In genomic region chr1:145965119-145965744, GRCh38 we compare ENCODE assay signal across 8 cellular contexts. TPM values are rescaled to one million over a fixed set of nuclear protein-coding genes. Genes with fewer than 3 reads are reported as not detected.
DNase-seq lines count a peak whose midpoint lies in the region; ATAC-seq and TF ChIP-seq lines count a peak whose summit lies in the region.

No MANE protein-coding gene starts in this region.

- H3K9me3 ChIP-seq in right atrium auricular region, result no peaks in the 10 kb centered on the region
- no peaks in the 10 kb centered on the region for H3K9me3 ChIP-seq in mucosa of rectum (ENCODE audit: control insufficient read depth in 2 of 2, low read length in 2 of 2)
- no peaks in the 10 kb centered on the region for H3K9me3 ChIP-seq in aorta (ENCODE audit: control insufficient read depth, low read length)

- ATAC-seq in left ventricle myocardium superior (no peak), aorta (ENCODE audit: low FRiP score) (no peak), GM18517 (IDR thresholded peaks at IDR 0.05; ENCODE audit: unreplicated experiment) (no peak), GM18868 (IDR thresholded peaks at IDR 0.05; ENCODE audit: unreplicated experiment) (no peak)

- H3K4me1 ChIP-seq in right atrium auricular region, result peaks cover 0 to 33% of the 10 kb centered on the region in 2 donors
- peaks cover 26 to 44% of the 10 kb centered on the region in 2 donors for H3K4me1 ChIP-seq in mucosa of rectum (ENCODE audit: control insufficient read depth in 2 of 2, insufficient read depth in 2 of 2, low read length in 2 of 2)
- no peaks in the 10 kb centered on the region for H3K4me1 ChIP-seq in aorta (ENCODE audit: control insufficient read depth in 1 of 2, insufficient read depth in 2 of 2, low read length in 2 of 2)

- TF ChIP-seq CTCF in right atrium auricular region (IDR thresholded peaks at IDR 0.05) (no peak), cardiac fibroblast (IDR thresholded peaks at IDR 0.05; ENCODE audit: low read depth, low read length) (no peak)

- intact Hi-C loops in left ventricle myocardium superior (cut with micrococcal nuclease) (no loop called here), aorta (cut with DNase I) (no loop called here)

- peak overlapping the region; percentile 84 to 91 for H3K9ac ChIP-seq in mucosa of rectum (ENCODE audit: low read depth in 1 of 2, low read length in 2 of 2)

- 1 to 3% methylated on average over 5 of the region's 5 CpGs for WGBS in aorta, 2 donors

- H3K36me3 ChIP-seq in right atrium auricular region (no peaks in the 10 kb centered on the region), mucosa of rectum (ENCODE audit: control insufficient read depth in 2 of 2, insufficient read depth in 2 of 2, low read length in 2 of 2) (no peaks in the 10 kb centered on the region), aorta (ENCODE audit: control insufficient read depth in 1 of 2, insufficient read depth in 2 of 2, low read length in 1 of 2) (no peaks in the 10 kb centered on the region)

- H3K27me3 ChIP-seq in right atrium auricular region, result no peaks in the 10 kb centered on the region
- peaks cover 14 to 25% of the 10 kb centered on the region in 2 donors for H3K27me3 ChIP-seq in mucosa of rectum (ENCODE audit: control insufficient read depth in 2 of 2, insufficient read depth in 2 of 2, low read length in 2 of 2)
- H3K27me3 ChIP-seq in aorta (ENCODE audit: control insufficient read depth in 1 of 2, insufficient read depth in 2 of 2, low read length in 1 of 2), result no peaks in the 10 kb centered on the region

- H3K4me3 ChIP-seq in right atrium auricular region (peak overlapping the region; percentile 65 to 74), cardiac fibroblast (replicated peaks in 1 of 2; ENCODE audit: low read depth in 2 of 2, low read length in 2 of 2) (peak overlapping the region; percentile 61 to 67), mucosa of rectum (ENCODE audit: low read length in 2 of 2) (peak overlapping the region; percentile 85 to 95), aorta (ENCODE audit: low read length in 2 of 2) (peak overlapping the region; percentile 57 to 91)

- DNase-seq in right atrium auricular region (ENCODE audit: low spot score) (no peak), left ventricle myocardium superior (no peak), cardiac fibroblast (ENCODE audit: low read depth in 2 of 2) (no peak), aorta (no peak), Kasumi-1 (lab: John Stamatoyannopoulos, UW) (no peak)

- H3K27ac ChIP-seq in right atrium auricular region, result peak overlapping the region; percentile 93
- H3K27ac ChIP-seq in mucosa of rectum (ENCODE audit: low read depth in 2 of 2, low read length in 2 of 2), result peak overlapping the region; percentile 69 to 83
- H3K27ac ChIP-seq in aorta (ENCODE audit: low read depth in 1 of 2, low read length in 2 of 2), result no peak overlapping the region

RNA-seq across cellular contexts. Expression of gene POLR3GL, which starts 0.7 kb away (rescaled TPM):
- total RNA-seq in right atrium auricular region (10 to 100 TPM; 36.4 to 45.2 TPM), left ventricle myocardium superior (44.0 TPM), aorta (10 to 100 TPM; 23.8 to 26.4 TPM)
- polyA plus RNA-seq in aorta, result 10 to 100 TPM; 73.4 to 89.0 TPM

RNA-seq across cellular contexts. Expression of gene ANKRD34A, which starts 0.9 kb away (rescaled TPM):
- 1 to 10 TPM; 1.5 to 3.4 TPM for total RNA-seq in right atrium auricular region
- total RNA-seq in left ventricle myocardium superior, result 0.52 TPM
- 1 to 10 TPM; 1.4 to 2.2 TPM for total RNA-seq in aorta
- 1 to 10 TPM in 1 of 2 donors, under 1 TPM in 1; 0.63 to 1.9 TPM for polyA plus RNA-seq in aorta

RNA-seq across cellular contexts. Expression of gene LIX1L, which starts 7.4 kb away (rescaled TPM):
- 10 to 100 TPM; 26.6 to 36.6 TPM for total RNA-seq in right atrium auricular region
- 25.2 TPM for total RNA-seq in left ventricle myocardium superior
- total RNA-seq in aorta, result 10 to 100 TPM; 53.2 to 60.0 TPM
- polyA plus RNA-seq in aorta, result 10 to 100 TPM; 18.0 to 29.3 TPM

RNA-seq across cellular contexts. Expression of gene TXNIP, which starts 31.1 kb away (rescaled TPM):
- 1,000 to 10,000 TPM in 1 of 2 donors, 100 to 1,000 TPM in 1; 898 to 1,186 TPM for total RNA-seq in right atrium auricular region
- 954 TPM for total RNA-seq in left ventricle myocardium superior
- 100 to 1,000 TPM; 354 to 536 TPM for total RNA-seq in aorta
- 100 to 1,000 TPM in 1 of 2 donors, 10 to 100 TPM in 1; 83.1 to 169 TPM for polyA plus RNA-seq in aorta

RNA-seq across cellular contexts. Expression of gene RBM8A, which starts 37.9 kb away (rescaled TPM):
- 10 to 100 TPM; 75.2 to 91.1 TPM for total RNA-seq in right atrium auricular region
- total RNA-seq in left ventricle myocardium superior, result 57.7 TPM
- 10 to 100 TPM; 81.2 to 84.5 TPM for total RNA-seq in aorta
- 10 to 100 TPM; 42.6 to 74.1 TPM for polyA plus RNA-seq in aorta

Comparison
In these comparisons a context has a peak if more than half of its experiments do, and no peak if none do; other contexts are left out.
1. H3K27ac ChIP-seq: peak in right atrium auricular region (2 of 2) and mucosa of rectum (2 of 2); none in aorta (0 of 2).
2. Peak in every context shown above with its lines, with median percentiles within 50 percentile points of each other: H3K4me3 ChIP-seq.